8 cellular contexts compared by ENCODE assay signal in genomic region chr12:8823565-8824300, GRCh38. TPM values are rescaled to one million over a fixed set of nuclear protein-coding genes. Genes with fewer than 3 reads are reported as not detected.
DNase-seq lines count a peak whose midpoint lies in the region; ATAC-seq and TF ChIP-seq lines count a peak whose summit lies in the region.

No MANE protein-coding gene starts in this region.

- no peaks in the 10 kb centered on the region for H3K79me2 ChIP-seq in parathyroid adenoma

- ATAC-seq in HG02938 (IDR thresholded peaks at IDR 0.05; ENCODE audit: unreplicated experiment), result no peak

- H3K27ac ChIP-seq in esophagus squamous epithelium (peak overlapping the region; percentile 53 to 90 (median 88)), parathyroid adenoma (no peak overlapping the region)

- 20 to 34% methylated on average over 7 to 8 of the region's 8 CpGs for WGBS in esophagus squamous epithelium, 2 donors

- H3K4me1 ChIP-seq in esophagus squamous epithelium (peaks cover 11 to 82% (median 36%) of the 10 kb centered on the region in 3 donors), parathyroid adenoma (peaks cover 16% of the 10 kb centered on the region)

- no peak overlapping the region for H3K9ac ChIP-seq in parathyroid adenoma

- H3K36me3 ChIP-seq in esophagus squamous epithelium, result peaks cover 0 to 11% (median 0%) of the 10 kb centered on the region in 3 donors
- no peaks in the 10 kb centered on the region for H3K36me3 ChIP-seq in parathyroid adenoma (ENCODE audit: control insufficient read depth, insufficient read depth, low read length)

- H3K4me3 ChIP-seq in esophagus squamous epithelium (peak overlapping the region; percentile 36 to 49 (median 46)), parathyroid adenoma (ENCODE audit: low read depth, low read length) (no peak overlapping the region)

- TF ChIP-seq CTCF in esophagus squamous epithelium (IDR thresholded peaks at IDR 0.05) (peak in 5 of 6 experiments; percentile 59 to 80 (median 66)), parathyroid adenoma (IDR thresholded peaks at IDR 0.05) (peak; percentile 41)

- H3K4me2 ChIP-seq in parathyroid adenoma (ENCODE audit: low read length), result no peak overlapping the region

- H3K27me3 ChIP-seq in esophagus squamous epithelium, result no peaks in the 10 kb centered on the region
- H3K27me3 ChIP-seq in parathyroid adenoma (ENCODE audit: control insufficient read depth, insufficient read depth, low read length), result no peaks in the 10 kb centered on the region

- H3K9me3 ChIP-seq in esophagus squamous epithelium (no peaks in the 10 kb centered on the region), parathyroid adenoma (ENCODE audit: control insufficient read depth, low read length) (no peaks in the 10 kb centered on the region)

- TF ChIP-seq POLR2A in esophagus squamous epithelium (IDR thresholded peaks at IDR 0.05), result no peak

- intact Hi-C loops in esophagus squamous epithelium (cut with DNase I), result no loop called here

- DNase-seq in ELR (ENCODE audit: low read depth), result peak; percentile 29
- peak; percentile 66 for DNase-seq in NCI-H82 treated with DMSO at 0.1 percent for 48 hours (lab: John Stamatoyannopoulos, UW; ENCODE audit: unreplicated experiment)
- DNase-seq in esophagus squamous epithelium (lab: John Stamatoyannopoulos, UW), result no peak
- DNase-seq in NCI-H2227 (lab: John Stamatoyannopoulos, UW; ENCODE audit: unreplicated experiment), result no peak
- DNase-seq in activated naive CD4-positive, alpha-beta T cell treated with Interleukin-2 at 50 U/mL for 16 hours, result no peak
- no peak for DNase-seq in activated effector memory CD4-positive, alpha-beta T cell treated with anti-CD3 and anti-CD28 coated beads, Interleukin-2, amount 50 U/mL, for 16 hours

- H2AFZ ChIP-seq in parathyroid adenoma, result no peak overlapping the region

RNA-seq across cellular contexts. Expression of gene A2ML1, which starts 1.3 kb away (rescaled TPM):
- total RNA-seq in esophagus squamous epithelium, result 1,000 to 10,000 TPM in 1 of 4 donors, 100 to 1,000 TPM in 3; 419 to 1,497 (median 509) TPM

Comparison
In these comparisons a context has a peak if more than half of its experiments do, and no peak if none do; other contexts are left out.
1. DNase-seq: peak in ELR (single experiment) and NCI-H82 treated with DMSO at 0.1 percent for 48 hours (single experiment); none in esophagus squamous epithelium (single experiment), NCI-H2227 (single experiment), activated naive CD4-positive, alpha-beta T cell treated with Interleukin-2 at 50 U/mL for 16 hours (single experiment) and activated effector memory CD4-positive, alpha-beta T cell treated with anti-CD3 and anti-CD28 coated beads, Interleukin-2, amount 50 U/mL, for 16 hours (single experiment).